Comparison of ENCODE assay signal across 8 cellular contexts in genomic region chrX:40096395-40097091, GRCh38. TPM values are rescaled to one million over a fixed set of nuclear protein-coding genes. Genes with fewer than 3 reads are reported as not detected.
A peak's percentile ranks its signal among the peaks of the same experiment; 100 is the strongest.
DNase-seq lines count a peak whose midpoint lies in the region; TF ChIP-seq lines count a peak whose summit lies in the region.

No MANE protein-coding gene starts in this region.

- H4K20me1 ChIP-seq in MM.1S (ENCODE audit: insufficient read depth, low read length), result peaks cover 30% of the 10 kb centered on the region

- peak overlapping the region; percentile 83 for H3K4me3 Mint-ChIP-seq in Calu3 (ENCODE audit: low read depth, unreplicated experiment)
- H3K4me3 Mint-ChIP-seq in nephron, result peak overlapping the region; percentile 86 to 96 (median 91)

- H3K4me1 ChIP-seq in MM.1S (ENCODE audit: low read length) (peaks cover 17% of the 10 kb centered on the region), esophagus (ENCODE audit: control insufficient read depth in 2 of 2, insufficient read depth in 2 of 2, low read length in 1 of 2) (peaks cover 3 to 10% of the 10 kb centered on the region in 2 donors), uterus (no peaks in the 10 kb centered on the region)

- H3K9me2 ChIP-seq in MM.1S (replicated peaks; ENCODE audit: insufficient read depth, low read length), result no peaks in the 10 kb centered on the region

- H3K27me3 ChIP-seq in MM.1S (replicated peaks; ENCODE audit: insufficient read depth, low read length) (no peaks in the 10 kb centered on the region), esophagus (ENCODE audit: control insufficient read depth in 1 of 2, insufficient read depth in 2 of 2, low read length in 2 of 2) (no peaks in the 10 kb centered on the region), uterus (peaks cover 0 to 11% of the 10 kb centered on the region in 2 donors)

- H3K79me2 ChIP-seq in MM.1S (ENCODE audit: low read length), result peaks cover 56% of the 10 kb centered on the region

- no peak for TF ChIP-seq CTCF in Calu3 (IDR thresholded peaks at IDR 0.05; ENCODE audit: unreplicated experiment)
- no peak for TF ChIP-seq CTCF in MM.1S (IDR thresholded peaks at IDR 0.05; ENCODE audit: low read length)
- TF ChIP-seq CTCF in nephron (IDR thresholded peaks at IDR 0.05; ENCODE audit: unreplicated experiment in 3 of 3), result no peak
- TF ChIP-seq CTCF in uterus (IDR thresholded peaks at IDR 0.05), result no peak

- CTCF ChIA-PET in Calu3 (lab: Charles Lee), result interaction anchor here (0.6 kb wide), 1 partner anchor 281 kb away, joined by 3 read pairs; no protein-coding TSS in a partner anchor

- 0 to 8% methylated on average over 64 to 66 of the region's 66 CpGs for WGBS in esophagus, 2 donors

- DNase-seq in Calu3 (peak; percentile 45), MM.1S (peak; percentile 53), uterus (peak; percentile 47 to 58), DMS153 (lab: John Stamatoyannopoulos, UW) (no peak), NCI-H1694 (lab: John Stamatoyannopoulos, UW) (no peak)
- DNase-seq in activated T-cell treated with anti-CD3 and anti-CD28 coated beads, Interleukin-2, amount 50 U/mL, for 1 hour, result peak; percentile 69

- H3K9me3 ChIP-seq in MM.1S (replicated peaks; ENCODE audit: insufficient read depth, low read length), result no peaks in the 10 kb centered on the region
- H3K9me3 ChIP-seq in esophagus (ENCODE audit: control insufficient read depth in 2 of 2, insufficient read depth in 1 of 2, low read depth in 1 of 2, low read length in 1 of 2), result peaks cover 0 to 2% of the 10 kb centered on the region in 2 donors
- no peaks in the 10 kb centered on the region for H3K9me3 ChIP-seq in uterus

- H3K36me3 ChIP-seq in MM.1S (replicated peaks; ENCODE audit: insufficient read depth, low read length), result no peaks in the 10 kb centered on the region
- H3K36me3 ChIP-seq in esophagus (ENCODE audit: control insufficient read depth in 2 of 2, insufficient read depth in 2 of 2, low read length in 1 of 2), result no peaks in the 10 kb centered on the region
- H3K36me3 ChIP-seq in uterus, result no peaks in the 10 kb centered on the region

- H3K9ac ChIP-seq in MM.1S (ENCODE audit: low read length), result peak overlapping the region; percentile 72

- H3K27ac ChIP-seq in MM.1S (ENCODE audit: low read length) (peak overlapping the region; percentile 70; the same call in 1 of the 2 replicates), esophagus (ENCODE audit: low read depth in 2 of 2, low read length in 1 of 2) (peak overlapping the region; percentile 75 to 89), uterus (peak overlapping the region; percentile 61 to 91)

- H3K4me2 ChIP-seq in MM.1S (ENCODE audit: low read depth, low read length), result peak overlapping the region; percentile 32; the same call in 1 of the 2 replicates

- H3K36me3 Mint-ChIP-seq in Calu3 (ENCODE audit: insufficient read depth, unreplicated experiment) (peaks cover 62% of the 10 kb centered on the region), nephron (ENCODE audit: low read depth) (no peaks in the 10 kb centered on the region)

- H3F3A ChIP-seq in MM.1S (ENCODE audit: insufficient read depth, low read length), result peaks cover 28% of the 10 kb centered on the region

- no TSS peak for BruUV-seq in Calu3 (replicated peaks; lab: Mats Ljungman, UMichigan)

- intact Hi-C loops in Calu3 (cut with micrococcal nuclease; ENCODE audit: unreplicated experiment), result loop anchor here (5.0 to 10.0 kb wide), 2 partner anchors 282 to 364 kb away; no protein-coding TSS in a partner anchor
- intact Hi-C loops in uterus (cut with DNase I; ENCODE audit: low total_unique reads), result no loop called here

- H3K4me3 ChIP-seq in MM.1S (ENCODE audit: low read length) (peak overlapping the region; percentile 73), esophagus (ENCODE audit: low read depth in 1 of 2, low read length in 2 of 2) (peak overlapping the region; percentile 55 to 66), uterus (peak overlapping the region; percentile 76 to 82)

- H3K27me3 Mint-ChIP-seq in Calu3 (ENCODE audit: unreplicated experiment) (peaks cover 24% of the 10 kb centered on the region), nephron (ENCODE audit: low read depth) (peaks cover 10% of the 10 kb centered on the region)

- H2AFZ ChIP-seq in MM.1S (ENCODE audit: low read length), result no peak overlapping the region

- H3K9me3 Mint-ChIP-seq in Calu3 (ENCODE audit: low read depth, unreplicated experiment) (no peaks in the 10 kb centered on the region), nephron (peaks cover 9% of the 10 kb centered on the region)

- no peak for TF ChIP-seq POLR2A in uterus (IDR thresholded peaks at IDR 0.05)

- H3K4me1 Mint-ChIP-seq in Calu3 (ENCODE audit: low read depth, unreplicated experiment) (peaks cover 31% of the 10 kb centered on the region), nephron (peaks cover 36% of the 10 kb centered on the region)

- H3K27ac Mint-ChIP-seq in Calu3 (ENCODE audit: unreplicated experiment) (peak overlapping the region; percentile 27), nephron (peak overlapping the region; percentile 68 to 95 (median 84))

RNA-seq across cellular contexts. Expression of gene BCOR, which starts 1.2 kb away (rescaled TPM):
- total RNA-seq in Calu3 (2022), result 20.6 and 21.1 TPM in 2 replicates
- polyA plus RNA-seq in esophagus, result 10 to 100 TPM in 1 of 2 donors, 1 to 10 TPM in 1; 9.6 to 10.7 TPM
- 10 to 100 TPM in 3 of 4 donors, 1 to 10 TPM in 1; 10.0 to 42.4 (median 26.4) TPM for total RNA-seq in uterus

Comparison
In these comparisons a context has a peak if more than half of its experiments do, and no peak if none do; other contexts are left out.
1. DNase-seq: peak in Calu3 (single experiment), MM.1S (single experiment), activated T-cell treated with anti-CD3 and anti-CD28 coated beads, Interleukin-2, amount 50 U/mL, for 1 hour (single experiment) and uterus (2 of 2); none in DMS153 (single experiment) and NCI-H1694 (single experiment).
2. Peak in every context shown above with its lines, with median percentiles within 50 percentile points of each other: H3K27ac ChIP-seq and H3K4me3 ChIP-seq.